ENCODE assay signal across 8 cellular contexts in the genomic region with DNA sequence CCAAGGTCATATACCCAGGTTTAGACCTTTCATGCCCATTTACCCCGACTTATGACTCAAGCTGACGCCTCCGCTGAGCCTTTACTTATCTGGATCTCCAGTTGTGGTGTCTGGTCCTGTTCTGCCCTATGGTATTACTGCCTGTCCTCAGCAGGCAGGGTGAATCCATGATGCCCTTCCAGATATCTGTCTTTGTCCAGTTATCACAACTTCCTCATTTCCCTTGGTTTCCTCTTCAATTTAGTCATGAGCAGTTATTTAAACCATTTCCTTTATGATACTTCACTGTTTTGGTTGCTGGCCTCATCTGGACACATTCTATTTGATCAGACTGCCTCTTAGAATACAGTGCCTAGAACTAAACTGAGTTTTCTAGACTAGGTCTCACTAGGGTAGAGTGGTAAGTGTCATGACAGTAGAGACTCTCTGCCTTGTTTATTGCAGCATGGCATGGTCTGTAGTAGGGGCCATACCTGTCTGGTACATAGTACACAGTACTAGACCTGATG.
DNase-seq lines count a peak whose midpoint lies in the region; ATAC-seq and TF ChIP-seq lines count a peak whose summit lies in the region.

No MANE protein-coding gene starts in this region.

- H3K9me3 Mint-ChIP-seq in activated CD8-positive, alpha-beta T cell treated with anti-CD3 and anti-CD28 coated beads, Interleukin-2, amount 10 ng/mL, durations not matched to agents 7 days and 5 days (ENCODE audit: insufficient read depth) = no peaks in the 10 kb centered on the region
- no peaks in the 10 kb centered on the region for H3K9me3 Mint-ChIP-seq in activated CD8-positive, alpha-beta T cell treated with anti-CD3 and anti-CD28 coated beads for 36 hours
- H3K9me3 Mint-ChIP-seq in T-cell = no peaks in the 10 kb centered on the region

- peak overlapping the region; percentile 9 for H3K27ac Mint-ChIP-seq in activated CD8-positive, alpha-beta T cell treated with anti-CD3 and anti-CD28 coated beads, Interleukin-2, amount 10 ng/mL, durations not matched to agents 7 days and 5 days
- no peak overlapping the region for H3K27ac Mint-ChIP-seq in activated CD8-positive, alpha-beta T cell treated with anti-CD3 and anti-CD28 coated beads for 36 hours
- H3K27ac Mint-ChIP-seq in T-cell = no peak overlapping the region

- no peak overlapping the region for H3K4me3 Mint-ChIP-seq in activated CD8-positive, alpha-beta T cell treated with anti-CD3 and anti-CD28 coated beads, Interleukin-2, amount 10 ng/mL, durations not matched to agents 7 days and 5 days
- H3K4me3 Mint-ChIP-seq in activated CD8-positive, alpha-beta T cell treated with anti-CD3 and anti-CD28 coated beads for 36 hours = no peak overlapping the region
- H3K4me3 Mint-ChIP-seq in T-cell = no peak overlapping the region

- POLR2A ChIA-PET in activated CD8-positive, alpha-beta T cell treated with anti-CD3 and anti-CD28 coated beads, Interleukin-2, amount 10 ng/mL, durations not matched to agents 7 days and 5 days (lab: Charles Lee) = no interaction called here
- POLR2A ChIA-PET in activated CD8-positive, alpha-beta T cell treated with anti-CD3 and anti-CD28 coated beads for 36 hours (lab: Charles Lee) = no interaction called here
- POLR2A ChIA-PET in T-cell (lab: Charles Lee) = no interaction called here

- CTCF ChIA-PET in activated CD8-positive, alpha-beta T cell treated with anti-CD3 and anti-CD28 coated beads, Interleukin-2, amount 10 ng/mL, durations not matched to agents 7 days and 5 days (lab: Charles Lee) = interaction anchor here (0.7 to 1.7 kb wide), 2 partner anchors 10 to 63 kb away, joined by 4 to 5 read pairs; no protein-coding TSS in a partner anchor
- CTCF ChIA-PET in activated CD8-positive, alpha-beta T cell treated with anti-CD3 and anti-CD28 coated beads for 36 hours (lab: Charles Lee) = no interaction called here
- CTCF ChIA-PET in T-cell (lab: Charles Lee) = interaction anchor here in 1 of 2 donors (0.7 kb wide), 1 partner anchor 727 kb away, joined by 4 read pairs; no protein-coding TSS in a partner anchor

- H3K4me1 Mint-ChIP-seq in activated CD8-positive, alpha-beta T cell treated with anti-CD3 and anti-CD28 coated beads, Interleukin-2, amount 10 ng/mL, durations not matched to agents 7 days and 5 days (ENCODE audit: low read depth) = peaks cover 19% of the 10 kb centered on the region
- H3K4me1 Mint-ChIP-seq in activated CD8-positive, alpha-beta T cell treated with anti-CD3 and anti-CD28 coated beads for 36 hours (ENCODE audit: low read depth) = peaks cover 10% of the 10 kb centered on the region
- H3K4me1 Mint-ChIP-seq in T-cell = peaks cover 5 to 12% (median 10%) of the 10 kb centered on the region in 3 donors

- H3K36me3 Mint-ChIP-seq in activated CD8-positive, alpha-beta T cell treated with anti-CD3 and anti-CD28 coated beads, Interleukin-2, amount 10 ng/mL, durations not matched to agents 7 days and 5 days (ENCODE audit: low read depth) = peaks cover 56% of the 10 kb centered on the region
- H3K36me3 Mint-ChIP-seq in activated CD8-positive, alpha-beta T cell treated with anti-CD3 and anti-CD28 coated beads for 36 hours (ENCODE audit: low read depth) = peaks cover 30% of the 10 kb centered on the region
- H3K36me3 Mint-ChIP-seq in T-cell = no peaks in the 10 kb centered on the region

- no peak for DNase-seq in activated CD8-positive, alpha-beta T cell treated with anti-CD3 and anti-CD28 coated beads, Interleukin-2, amount 10 ng/mL, durations not matched to agents 7 days and 5 days
- DNase-seq in activated CD8-positive, alpha-beta T cell treated with anti-CD3 and anti-CD28 coated beads for 36 hours = no peak
- DNase-seq in SW480 (ENCODE audit: low spot score) = peak; percentile 25
- no peak for DNase-seq in stimulated activated naive CD8-positive, alpha-beta T cell treated with anti-CD3 and anti-CD28 coated beads, Interleukin-15, Interleukin-2, amounts not matched to agents 100 U/mL and 50 U/mL, for 24 hours
- DNase-seq in DMS114 treated with DMSO at 0.1 percent for 48 hours (lab: John Stamatoyannopoulos, UW; ENCODE audit: unreplicated experiment) = no peak
- DNase-seq in T-cell = no peak

- intact Hi-C loops in activated CD8-positive, alpha-beta T cell treated with anti-CD3 and anti-CD28 coated beads for 36 hours (cut with micrococcal nuclease) = no loop called here

- no peak for TF ChIP-seq CTCF in activated CD8-positive, alpha-beta T cell treated with anti-CD3 and anti-CD28 coated beads for 36 hours (IDR thresholded peaks at IDR 0.05)

- peak; percentile 63 for ATAC-seq in activated CD8-positive, alpha-beta T cell treated with anti-CD3 and anti-CD28 coated beads, Interleukin-2, amount 10 ng/mL, durations not matched to agents 7 days and 5 days
- no peak for ATAC-seq in activated CD8-positive, alpha-beta T cell treated with anti-CD3 and anti-CD28 coated beads for 36 hours
- ATAC-seq in HG03095 (IDR thresholded peaks at IDR 0.05; ENCODE audit: unreplicated experiment) (peak; percentile 79), HG02571 (IDR thresholded peaks at IDR 0.05; ENCODE audit: unreplicated experiment) (no peak), T-cell (replicated peaks in 1 of 4) (no peak)
- peak; percentile 49 for ATAC-seq in stimulated activated naive CD8-positive, alpha-beta T cell treated with anti-CD3 and anti-CD28 coated beads, Interleukin-15, Interleukin-2, amounts not matched to agents 100 U/mL and 50 U/mL, for 24 hours

- H3K27me3 Mint-ChIP-seq in activated CD8-positive, alpha-beta T cell treated with anti-CD3 and anti-CD28 coated beads, Interleukin-2, amount 10 ng/mL, durations not matched to agents 7 days and 5 days (ENCODE audit: low read depth) = no peaks in the 10 kb centered on the region
- no peaks in the 10 kb centered on the region for H3K27me3 Mint-ChIP-seq in activated CD8-positive, alpha-beta T cell treated with anti-CD3 and anti-CD28 coated beads for 36 hours
- no peaks in the 10 kb centered on the region for H3K27me3 Mint-ChIP-seq in T-cell

Comparison
In these comparisons a context has a peak if more than half of its experiments do, and no peak if none do; other contexts are left out.
1. ATAC-seq: peak in activated CD8-positive, alpha-beta T cell treated with anti-CD3 and anti-CD28 coated beads, Interleukin-2, amount 10 ng/mL, durations not matched to agents 7 days and 5 days (single experiment), HG03095 (single experiment) and stimulated activated naive CD8-positive, alpha-beta T cell treated with anti-CD3 and anti-CD28 coated beads, Interleukin-15, Interleukin-2, amounts not matched to agents 100 U/mL and 50 U/mL, for 24 hours (single experiment); none in activated CD8-positive, alpha-beta T cell treated with anti-CD3 and anti-CD28 coated beads for 36 hours (single experiment), HG02571 (single experiment) and T-cell (0 of 4).